8 cellular contexts compared by ENCODE assay signal in the genomic region with DNA sequence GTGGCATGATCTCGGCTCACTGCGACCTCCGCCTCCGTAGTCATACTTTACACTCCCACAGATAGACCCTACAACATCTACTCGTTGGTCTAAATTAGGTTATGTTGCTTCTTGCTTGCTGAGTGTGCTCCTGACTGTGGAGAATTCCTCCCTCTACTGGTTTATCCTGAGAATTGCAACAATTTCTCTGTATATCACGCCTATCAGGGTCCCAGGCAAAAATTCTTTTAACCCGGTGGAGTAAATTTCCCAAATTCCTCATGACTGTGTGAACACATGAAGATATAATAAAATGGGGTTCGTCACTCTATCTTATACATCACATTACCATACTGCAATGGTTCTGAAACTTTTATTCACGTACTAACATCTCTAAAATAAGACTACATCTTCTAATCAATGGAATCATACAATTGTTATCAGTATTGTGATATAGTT.
A peak's percentile ranks its signal among the peaks of the same experiment; 100 is the strongest.
DNase-seq lines count a peak whose midpoint lies in the region; ATAC-seq and TF ChIP-seq lines count a peak whose summit lies in the region.

No MANE protein-coding gene starts in this region.

- TF ChIP-seq CTCF in BJ (IDR thresholded peaks at IDR 0.05; ENCODE audit: insufficient read depth, low read depth, low read length) (peak; percentile 78), astrocyte of the cerebellum (IDR thresholded peaks at IDR 0.05; ENCODE audit: low read depth, low read length, missing control alignments) (peak; percentile 68)

- H3K4me3 ChIP-seq in BJ (ENCODE audit: low read depth, low read length) (no peak overlapping the region), astrocyte of the cerebellum (ENCODE audit: low read depth, low read length) (no peak overlapping the region)

- CTCF ChIA-PET in BJ (lab: Yijun Ruan, JAX) = interaction anchor here (0.7 to 2.2 kb wide), 8 partner anchors 9 to 340 kb away, joined by 3 to 9 read pairs (median 3); a partner anchor contains a TSS

- POLR2A ChIA-PET in BJ (lab: Charles Lee) = no interaction called here

- in situ Hi-C loops in astrocyte of the cerebellum (cut with HindIII; ENCODE audit: low sequenced_read_pairs) = loop anchor here (25.0 kb wide), 1 partner anchor 467 kb away; no protein-coding TSS in a partner anchor

- ATAC-seq in GM18517 (IDR thresholded peaks at IDR 0.05; ENCODE audit: unreplicated experiment) (peak; percentile 95), HG03135 (IDR thresholded peaks at IDR 0.05; ENCODE audit: unreplicated experiment) (peak; percentile 81), GM21423 (IDR thresholded peaks at IDR 0.05; ENCODE audit: unreplicated experiment) (no peak)

- DNase-seq in BJ (ENCODE audit: low read depth) = no peak
- peak; percentile 55 for DNase-seq in NCI-H345 treated with DMSO at 0.1 percent for 48 hours (lab: John Stamatoyannopoulos, UW; ENCODE audit: unreplicated experiment)
- peak; percentile 48 for DNase-seq in astrocyte of the cerebellum (ENCODE audit: low read depth)
- peak; percentile 64 for DNase-seq in iPS-NIHi7 (ENCODE audit: extremely low spot score)
- DNase-seq in stromal cell of bone marrow (ENCODE audit: low read depth) = peak; percentile 31

- peaks cover 4% of the 10 kb centered on the region; the same call in 1 of the 2 replicates for H3K27me3 ChIP-seq in BJ (ENCODE audit: control insufficient read depth, insufficient read depth, low read length)

- H3K36me3 ChIP-seq in BJ (ENCODE audit: control insufficient read depth, insufficient read depth, low read length) = no peaks in the 10 kb centered on the region
